In the genomic region with DNA sequence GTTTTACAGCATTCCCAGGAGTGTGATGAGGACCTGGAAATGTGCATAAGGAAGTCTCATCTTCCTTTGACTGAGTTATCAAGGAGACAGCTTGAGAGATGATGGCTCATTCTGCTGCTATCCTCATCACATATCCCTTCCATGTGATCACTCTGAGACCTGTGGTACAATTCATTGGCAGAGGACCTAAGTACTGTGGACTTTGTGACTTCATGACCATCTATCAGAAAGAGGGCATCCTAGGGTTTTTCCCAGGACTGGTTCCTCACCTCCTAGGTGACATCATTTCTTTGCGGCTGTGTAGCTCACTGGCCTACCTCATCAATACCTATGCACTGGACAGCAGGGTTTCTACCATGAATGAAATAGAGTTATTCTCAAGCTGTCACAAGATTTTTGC, we compare ENCODE assay signal across 33 cellular contexts.
"Had no signal": no experiment of that assay in that cellular context is flagged by ENCODE, and none has a peak within 500 bp of the region (broad histone marks: within the 10 kb centered on the region; RNA-seq: fewer than 3 reads in every experiment).

No MANE protein-coding gene starts in this region.

- DNase-seq: activated CD4-positive, alpha-beta memory T cell treated with anti-CD3 and anti-CD28 coated beads, Interleukin-2, amount 10 ng/mL, durations not matched to agents 7 days and 5 days; activated CD4-positive, alpha-beta T cell treated with anti-CD3 and anti-CD28 coated beads, Interleukin-2, amount 10 ng/mL, durations not matched to agents 7 days and 5 days; activated CD8-positive, alpha-beta memory T cell treated with anti-CD3 and anti-CD28 coated beads, Interleukin-2, amount 50 U/mL, for 48 hours; activated gamma-delta T cell treated with Interleukin-2 at 50 U/mL for 16 hours; activated naive CD8-positive, alpha-beta T cell treated with anti-CD3 and anti-CD28 coated beads, Interleukin-2, amount 50 U/mL, for 24 hours; activated T-cell treated with anti-CD3 and anti-CD28 coated beads, Interleukin-2, amount 50 U/mL, for 24 hours; amygdala; effector CD8-positive, alpha-beta T cell; esophagus squamous epithelium; foreskin melanocyte; heart right ventricle; kidney glomerular epithelial cell; left ventricle myocardium superior; mammary epithelial cell; naive B cell; stimulated activated CD4-positive, alpha-beta T cell treated with anti-CD3 and anti-CD28 coated beads, Interleukin-12 subunit alpha, Interleukin-12 subunit beta, amount 100 ng/mL, for 4 hours; stimulated activated CD4-positive, alpha-beta T cell treated with anti-CD3 and anti-CD28 coated beads, Interleukin-4, amount 100 ng/mL, for 24 hours; stimulated activated naive CD8-positive, alpha-beta T cell treated with anti-CD3 and anti-CD28 coated beads, Interleukin-15, amount 100 ng/mL, for 72 hours; substantia nigra; T-helper 9 cell; upper lobe of left lung; WERI-Rb-1 had no signal

- H3K9me3 ChIP-seq: breast epithelium, esophagus squamous epithelium, heart right ventricle, right atrium auricular region, upper lobe of left lung, vagina had no signal

- FAIRE-seq: endometrium, TTC549 had no signal

- ATAC-seq: heart right ventricle, left ventricle myocardium superior had no signal

- H3K4me3 ChIP-seq: breast epithelium, esophagus squamous epithelium, heart right ventricle, right atrium auricular region, upper lobe of left lung, vagina had no signal

- H3K36me3 Mint-ChIP-seq: naive B cell; stimulated activated effector memory CD8-positive, alpha-beta T cell treated with anti-CD3 and anti-CD28 coated beads, Interleukin-12 subunit alpha, Interleukin-12 subunit beta, amount 100 ng/mL, for 72 hours had no signal

- H3K27me3 Mint-ChIP-seq: activated CD4-positive, alpha-beta memory T cell treated with anti-CD3 and anti-CD28 coated beads, Interleukin-2, amount 10 ng/mL, durations not matched to agents 7 days and 5 days; activated CD4-positive, alpha-beta T cell treated with anti-CD3 and anti-CD28 coated beads, Interleukin-2, amount 10 ng/mL, durations not matched to agents 7 days and 5 days; activated naive CD4-positive, alpha-beta T cell treated with anti-CD3 and anti-CD28 coated beads, Interleukin-2, amount 50 U/mL, for 24 hours; activated naive CD8-positive, alpha-beta T cell treated with anti-CD3 and anti-CD28 coated beads, Interleukin-2, amount 50 U/mL, for 24 hours; activated T-cell treated with anti-CD3 and anti-CD28 coated beads, Interleukin-2, amount 50 U/mL, for 24 hours; central memory CD8-positive, alpha-beta T cell; naive B cell; stimulated activated naive CD8-positive, alpha-beta T cell treated with anti-CD3 and anti-CD28 coated beads, Interleukin-15, amount 100 ng/mL, for 72 hours had no signal

- H3K4me3 Mint-ChIP-seq: activated CD4-positive, alpha-beta memory T cell treated with anti-CD3 and anti-CD28 coated beads, Interleukin-2, amount 10 ng/mL, durations not matched to agents 7 days and 5 days; activated CD4-positive, alpha-beta T cell treated with anti-CD3 and anti-CD28 coated beads, Interleukin-2, amount 10 ng/mL, durations not matched to agents 7 days and 5 days; activated naive CD4-positive, alpha-beta T cell treated with anti-CD3 and anti-CD28 coated beads, Interleukin-2, amount 50 U/mL, for 24 hours; activated naive CD8-positive, alpha-beta T cell treated with anti-CD3 and anti-CD28 coated beads, Interleukin-2, amount 50 U/mL, for 24 hours; activated T-cell treated with anti-CD3 and anti-CD28 coated beads, Interleukin-2, amount 50 U/mL, for 24 hours; central memory CD8-positive, alpha-beta T cell; naive B cell; neural crest cell; stimulated activated effector memory CD8-positive, alpha-beta T cell treated with anti-CD3 and anti-CD28 coated beads, Interleukin-12 subunit alpha, Interleukin-12 subunit beta, amount 100 ng/mL, for 72 hours; stimulated activated naive CD8-positive, alpha-beta T cell treated with anti-CD3 and anti-CD28 coated beads, Interleukin-15, amount 100 ng/mL, for 72 hours; T-helper 1 cell treated with Interleukin-12 subunit alpha and Interleukin-12 subunit beta and Interleukin-4 antibody, amounts not matched to agents 30 μg/mL and 1 μg/mL, for 36 hours had no signal

- H3K27ac ChIP-seq: breast epithelium, epithelial cell of prostate, esophagus squamous epithelium, heart right ventricle, right atrium auricular region, upper lobe of left lung, vagina, WERI-Rb-1 had no signal

- H3K4me1 ChIP-seq: breast epithelium, esophagus squamous epithelium, right atrium auricular region, upper lobe of left lung, vagina had no signal

- H3K27ac Mint-ChIP-seq: activated CD4-positive, alpha-beta memory T cell treated with anti-CD3 and anti-CD28 coated beads, Interleukin-2, amount 10 ng/mL, durations not matched to agents 7 days and 5 days; activated CD4-positive, alpha-beta T cell treated with anti-CD3 and anti-CD28 coated beads, Interleukin-2, amount 10 ng/mL, durations not matched to agents 7 days and 5 days; activated T-cell treated with anti-CD3 and anti-CD28 coated beads, Interleukin-2, amount 50 U/mL, for 24 hours; stimulated activated naive CD8-positive, alpha-beta T cell treated with anti-CD3 and anti-CD28 coated beads, Interleukin-15, amount 100 ng/mL, for 72 hours; T-helper 1 cell treated with Interleukin-12 subunit alpha and Interleukin-12 subunit beta and Interleukin-4 antibody, amounts not matched to agents 30 μg/mL and 1 μg/mL, for 36 hours had no signal

- H3K4me1 Mint-ChIP-seq: central memory CD8-positive, alpha-beta T cell had no signal

- H3K9me3 Mint-ChIP-seq: central memory CD8-positive, alpha-beta T cell; neural crest cell; stimulated activated effector memory CD8-positive, alpha-beta T cell treated with anti-CD3 and anti-CD28 coated beads, Interleukin-12 subunit alpha, Interleukin-12 subunit beta, amount 100 ng/mL, for 72 hours had no signal

- H3K36me3 ChIP-seq: breast epithelium, esophagus squamous epithelium, heart right ventricle, right atrium auricular region, upper lobe of left lung, vagina, WERI-Rb-1 had no signal

- H3K27me3 ChIP-seq: breast epithelium, esophagus squamous epithelium, heart right ventricle, right atrium auricular region, upper lobe of left lung, vagina had no signal
